25 cellular contexts compared by ENCODE assay signal in genomic region chr2:196500686-196501431, GRCh38.
DNase-seq lines count a peak whose midpoint lies in the region; TF ChIP-seq lines count a peak whose summit lies in the region.
"Had no signal": no experiment of that assay in that cellular context is flagged by ENCODE, and none has a peak within 500 bp of the region (broad histone marks: within the 10 kb centered on the region; RNA-seq: fewer than 3 reads in every experiment).

No MANE protein-coding gene starts in this region.

- H3K9me3 ChIP-seq in mammary epithelial cell (replicated peaks; ENCODE audit: insufficient read depth, low read length) = peaks cover 4% of the 10 kb centered on the region
- H3K9me3 ChIP-seq in uterus = peaks cover 0 to 4% of the 10 kb centered on the region in 2 donors
- H3K9me3 ChIP-seq: BE2C, body of pancreas, testis had no signal

- H3K27me3 Mint-ChIP-seq in immature natural killer cell (ENCODE audit: low read depth in 3 of 3) = peaks cover 0 to 4% (median 3%) of the 10 kb centered on the region in 3 donors
- H3K27me3 Mint-ChIP-seq: dendritic cell treated with granulocyte-macrophage colony-stimulating factor and Interleukin-4, amounts not matched to agents 40 ng/mL and 50 ng/mL, for 4 days had no signal

- H3K4me3 ChIP-seq in mammary epithelial cell (replicated peaks in 1 of 3; ENCODE audit: insufficient read depth in 1 of 3, low read depth in 2 of 3, low read length in 3 of 3) = no peak overlapping the region
- no peak overlapping the region for H3K4me3 ChIP-seq in uterus
- H3K4me3 ChIP-seq: body of pancreas, heart left ventricle, sigmoid colon, testis had no signal

- no peak overlapping the region for H3K4me2 ChIP-seq in mammary epithelial cell (ENCODE audit: insufficient read depth, low read depth, low read length)

- H3K4me1 ChIP-seq in mammary epithelial cell (ENCODE audit: insufficient read depth, low read length) = no peaks in the 10 kb centered on the region
- H3K4me1 ChIP-seq in uterus = no peaks in the 10 kb centered on the region
- H3K4me1 ChIP-seq: BE2C, body of pancreas, sigmoid colon, testis had no signal

- no peak for TF ChIP-seq POLR2A in uterus (IDR thresholded peaks at IDR 0.05)

- no peaks in the 10 kb centered on the region for H3K4me1 Mint-ChIP-seq in immature natural killer cell

- H3K9ac ChIP-seq in mammary epithelial cell (ENCODE audit: insufficient read depth, low read length) = no peak overlapping the region

- intact Hi-C loops in mammary epithelial cell (cut with micrococcal nuclease) = no loop called here
- intact Hi-C loops in uterus (cut with DNase I; ENCODE audit: low total_unique reads) = no loop called here

- BruUV-seq in mammary epithelial cell (replicated peaks; lab: Mats Ljungman, UMichigan) = no TSS peak

- H3K79me2 ChIP-seq in mammary epithelial cell (ENCODE audit: insufficient read depth, low read length) = no peaks in the 10 kb centered on the region

- H3K27me3 ChIP-seq in mammary epithelial cell (ENCODE audit: insufficient read depth, low read length) (no peaks in the 10 kb centered on the region), uterus (no peaks in the 10 kb centered on the region)
- H3K27me3 ChIP-seq: BE2C, body of pancreas, heart left ventricle, neutrophil, sigmoid colon, testis had no signal

- CTCF ChIA-PET in mammary epithelial cell (lab: Charles Lee; ENCODE audit: low non-redundant PET) = no interaction called here

- DNase-seq in EH (ENCODE audit: low read depth) = peak; percentile 50
- DNase-seq in HT1080 (ENCODE audit: low read depth) = peak; percentile 57
- DNase-seq in mammary epithelial cell = peak; percentile 11
- DNase-seq in islet precursor cell = peak; percentile 59
- DNase-seq in NCI-H524 (lab: John Stamatoyannopoulos, UW) = no peak
- no peak for DNase-seq in immature natural killer cell
- no peak for DNase-seq in activated effector memory CD4-positive, alpha-beta T cell treated with anti-CD3 and anti-CD28 coated beads, Interleukin-2, amount 50 U/mL, for 16 hours
- no peak for DNase-seq in uterus
- DNase-seq: activated CD8-positive, alpha-beta memory T cell treated with anti-CD3 and anti-CD28 coated beads, Interleukin-2, amount 50 U/mL, for 4 hours; activated gamma-delta T cell treated with Interleukin-2 at 50 U/mL for 16 hours; BE2C; body of pancreas; erythroblast; heart left ventricle; MV-4-11; NCI-H2107; NCI-H82; Right ventricle myocardium superior; sigmoid colon; stimulated activated CD4-positive, alpha-beta T cell treated with anti-CD3 and anti-CD28 coated beads, Interleukin-2, amount 100 ng/mL, for 48 hours; stimulated activated CD8-positive, alpha-beta memory T cell treated with anti-CD3 and anti-CD28 coated beads, Interleukin-4, amount 100 ng/mL, for 48 hours; testis had no signal

- TF ChIP-seq CTCF in mammary epithelial cell (conservative IDR thresholded peaks at IDR 0.05 in 1 of 2, IDR thresholded peaks at IDR 0.05 in 1 of 2; ENCODE audit: extremely low read depth in 1 of 2, insufficient read depth in 1 of 2, low read depth in 1 of 2, low read length in 2 of 2) (no peak), uterus (IDR thresholded peaks at IDR 0.05) (no peak)

- H4K20me1 ChIP-seq in mammary epithelial cell (ENCODE audit: insufficient read depth, low read length) = no peaks in the 10 kb centered on the region

- no peak overlapping the region for H3K27ac ChIP-seq in mammary epithelial cell (ENCODE audit: insufficient read depth, low read depth, low read length)
- no peak overlapping the region for H3K27ac ChIP-seq in uterus
- H3K27ac ChIP-seq: body of pancreas, heart left ventricle, neutrophil, sigmoid colon, testis had no signal

- dilution Hi-C loops in mammary epithelial cell (cut with HindIII; ENCODE audit: low sequenced_read_pairs) = no loop called here

- no peaks in the 10 kb centered on the region for H3K36me3 Mint-ChIP-seq in immature natural killer cell

- in situ Hi-C loops in mammary epithelial cell (cut with MboI; ENCODE audit: low sequenced_read_pairs in 2 of 2) = no loop called here

- H2AFZ ChIP-seq in mammary epithelial cell (ENCODE audit: low read depth, low read length) = no peak overlapping the region

- H3K27ac Mint-ChIP-seq in immature natural killer cell = no peak overlapping the region
- H3K27ac Mint-ChIP-seq: dendritic cell treated with granulocyte-macrophage colony-stimulating factor and Interleukin-4, amounts not matched to agents 40 ng/mL and 50 ng/mL, for 4 days; T-helper 1 cell treated with Interleukin-12 subunit alpha and Interleukin-12 subunit beta and Interleukin-4 antibody, amounts not matched to agents 30 μg/mL and 1 μg/mL, for 36 hours had no signal

- H3K36me3 ChIP-seq in mammary epithelial cell (ENCODE audit: insufficient read depth, low read length) (no peaks in the 10 kb centered on the region), uterus (no peaks in the 10 kb centered on the region)
- H3K36me3 ChIP-seq: BE2C, heart left ventricle, neutrophil, sigmoid colon had no signal

- H3K4me3 Mint-ChIP-seq in immature natural killer cell = no peak overlapping the region
- H3K4me3 Mint-ChIP-seq: dendritic cell treated with granulocyte-macrophage colony-stimulating factor and Interleukin-4, amounts not matched to agents 40 ng/mL and 50 ng/mL, for 4 days; T-helper 1 cell treated with Interleukin-12 subunit alpha and Interleukin-12 subunit beta and Interleukin-4 antibody, amounts not matched to agents 30 μg/mL and 1 μg/mL, for 36 hours had no signal

- 66% methylated on average over 4 of the region's 4 CpGs for WGBS in mammary epithelial cell (ENCODE audit: low coverage, missing lambda C conversion rate)

- H3K9me3 Mint-ChIP-seq in immature natural killer cell = peaks cover 5 to 15% (median 8%) of the 10 kb centered on the region in 6 donors

Comparison
In these comparisons a context has a peak if more than half of its experiments do, and no peak if none do; other contexts are left out.
1. DNase-seq: peak in EH (single experiment), HT1080 (single experiment), mammary epithelial cell (single experiment) and islet precursor cell (single experiment); none in NCI-H524 (0 of 2), immature natural killer cell (0 of 3), activated effector memory CD4-positive, alpha-beta T cell treated with anti-CD3 and anti-CD28 coated beads, Interleukin-2, amount 50 U/mL, for 16 hours (single experiment) and uterus (0 of 2).